ENCODE assay signal across 22 cellular contexts in genomic region chr18:13572148-13572547, GRCh38.
"Had no signal": no experiment of that assay in that cellular context is flagged by ENCODE, and none has a peak within 500 bp of the region (broad histone marks: within the 10 kb centered on the region; RNA-seq: fewer than 3 reads in every experiment).

No MANE protein-coding gene starts in this region.

- H3K9me3 ChIP-seq: left ventricle myocardium inferior, lower lobe of right lung, pancreas, uterus had no signal

- H3K27me3 Mint-ChIP-seq: memory B cell had no signal

- H3K27ac Mint-ChIP-seq: mesothelial cell of epicardium, natural killer cell had no signal

- H3K27ac ChIP-seq: hepatocyte, left ventricle myocardium inferior, lower lobe of right lung, pancreas, uterus had no signal

- H3K4me3 Mint-ChIP-seq: memory B cell; mesothelial cell of epicardium; natural killer cell; neural crest cell; stimulated activated effector memory CD8-positive, alpha-beta T cell treated with anti-CD3 and anti-CD28 coated beads, Interleukin-12 subunit alpha, Interleukin-12 subunit beta, amount 100 ng/mL, for 72 hours; type B pancreatic cell had no signal

- H3K36me3 ChIP-seq: left ventricle myocardium inferior, lower lobe of right lung, pancreas, uterus had no signal

- H3K36me3 Mint-ChIP-seq: memory B cell, mesothelial cell of epicardium, natural killer cell, type B pancreatic cell had no signal

- H3K4me3 ChIP-seq: dorsolateral prefrontal cortex, hepatocyte, left ventricle myocardium inferior, lower lobe of right lung, pancreas, uterus had no signal

- H3K4me1 ChIP-seq: pancreas, uterus had no signal

- ATAC-seq: left cardiac atrium; lower lobe of right lung; natural killer cell; pancreas; right cardiac atrium; stimulated activated effector memory CD8-positive, alpha-beta T cell treated with anti-CD3 and anti-CD28 coated beads, Interleukin-12 subunit alpha, Interleukin-12 subunit beta, amount 100 ng/mL, for 72 hours had no signal

- DNase-seq: cortex of kidney; dorsolateral prefrontal cortex; effector CD8-positive, alpha-beta T cell; foreskin melanocyte; kidney; left cardiac atrium; left ventricle myocardium inferior; lower lobe of right lung; natural killer cell; nucleus accumbens; pancreas; small intestine; stimulated activated CD4-positive, alpha-beta T cell treated with anti-CD3 and anti-CD28 coated beads, Interleukin-2, amount 100 ng/mL, for 48 hours; stimulated activated CD8-positive, alpha-beta memory T cell treated with anti-CD3 and anti-CD28 coated beads, Interleukin-4, amount 100 ng/mL, for 48 hours; uterus had no signal

- H3K9me3 Mint-ChIP-seq: memory B cell; natural killer cell; neural crest cell; stimulated activated effector memory CD8-positive, alpha-beta T cell treated with anti-CD3 and anti-CD28 coated beads, Interleukin-12 subunit alpha, Interleukin-12 subunit beta, amount 100 ng/mL, for 72 hours; type B pancreatic cell had no signal

- FAIRE-seq: kidney, pancreas, small intestine had no signal
